ENCODE assay signal across 13 cellular contexts in the genomic region with DNA sequence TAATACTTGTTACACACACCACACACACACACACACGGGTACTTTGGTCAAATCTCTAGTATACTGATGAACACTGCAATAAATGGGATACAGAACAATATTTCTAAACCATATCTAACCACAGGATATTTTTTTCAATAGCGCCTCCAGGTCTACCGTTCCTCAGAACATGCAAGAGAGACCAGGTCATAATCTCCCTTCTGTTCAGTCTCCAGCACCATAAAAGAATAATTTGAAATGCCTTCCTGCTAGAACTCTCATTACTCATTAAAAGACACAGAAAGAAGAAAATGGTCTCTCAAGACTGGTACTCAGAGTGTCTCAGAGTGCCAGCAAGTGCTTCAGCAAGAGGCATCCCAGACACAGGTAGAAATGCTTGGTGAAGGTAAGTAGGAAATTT. TPM values are rescaled to one million over a fixed set of nuclear protein-coding genes. Genes with fewer than 3 reads are reported as not detected.
"Had no signal": no experiment of that assay in that cellular context is flagged by ENCODE, and none has a peak within 500 bp of the region (broad histone marks: within the 10 kb centered on the region; RNA-seq: fewer than 3 reads in every experiment).

No MANE protein-coding gene starts in this region.

- H3K27ac Mint-ChIP-seq: mesothelial cell of epicardium had no signal

- H3K4me1 ChIP-seq: thyroid gland, uterus had no signal

- DNase-seq: activated CD4-positive, CD25-positive, alpha-beta regulatory T cell treated with anti-CD3 and anti-CD28 coated beads, Interleukin-2, amount 50 U/mL, for 72 hours; activated CD8-positive, alpha-beta memory T cell treated with anti-CD3 and anti-CD28 coated beads for 24 hours; activated gamma-delta T cell; effector memory CD8-positive, alpha-beta T cell; hypothalamus; left lung; stimulated activated CD4-positive, alpha-beta T cell treated with anti-CD3 and anti-CD28 coated beads, Interleukin-2, amount 100 ng/mL, for 24 hours; stimulated activated naive CD4-positive, alpha-beta T cell treated with Interleukin-2 at 50 U/mL for 16 hours; thyroid gland; uterus had no signal

- H3K4me3 Mint-ChIP-seq: mesothelial cell of epicardium had no signal

- H3K36me3 ChIP-seq: adrenal gland, left lung, thyroid gland, uterus had no signal

- H3K27ac ChIP-seq: left lung, thyroid gland, uterus had no signal

- H3K4me3 ChIP-seq: adrenal gland, left lung, thyroid gland, uterus had no signal

- H3K27me3 ChIP-seq: adrenal gland, left lung, thyroid gland, uterus had no signal

- H3K36me3 Mint-ChIP-seq: activated naive CD4-positive, alpha-beta T cell treated with anti-CD3 and anti-CD28 coated beads, Interleukin-2, amount 50 U/mL, for 72 hours had no signal

- H3K9me3 Mint-ChIP-seq: effector memory CD8-positive, alpha-beta T cell had no signal

- ATAC-seq: activated naive CD4-positive, alpha-beta T cell treated with anti-CD3 and anti-CD28 coated beads, Interleukin-2, amount 50 U/mL, for 72 hours; left lung had no signal

- H3K9me3 ChIP-seq: adrenal gland, left lung, thyroid gland, uterus had no signal

RNA-seq across cellular contexts. Expression of gene SLC44A3, which starts 11.5 kb away (rescaled TPM):
- total RNA-seq: activated naive CD4-positive, alpha-beta T cell treated with anti-CD3 and anti-CD28 coated beads, Interleukin-2, amount 50 U/mL, for 72 hours had no signal
